19 cellular contexts compared by ENCODE assay signal in the genomic region with DNA sequence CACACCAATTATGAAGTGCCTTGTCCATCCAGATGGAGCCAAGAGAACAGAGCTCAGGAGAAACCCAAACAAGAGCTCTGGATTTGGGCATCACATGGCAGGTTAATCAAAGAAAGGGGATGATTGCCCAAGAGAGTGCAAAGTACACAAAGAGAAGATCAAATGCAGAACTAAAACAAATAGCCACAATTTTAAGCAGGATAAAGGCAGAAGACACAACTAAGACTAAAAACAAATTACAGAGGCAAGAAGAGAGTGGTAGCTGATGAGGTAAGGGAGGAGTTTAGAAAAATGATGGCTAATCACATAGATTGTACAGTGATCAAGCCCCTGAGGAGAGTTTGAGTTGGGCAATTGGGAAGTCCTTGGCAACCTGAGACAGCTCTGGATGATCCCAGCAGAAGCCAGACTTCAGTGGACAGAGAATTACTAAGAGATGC.
"Had no signal": no experiment of that assay in that cellular context is flagged by ENCODE, and none has a peak within 500 bp of the region (broad histone marks: within the 10 kb centered on the region; RNA-seq: fewer than 3 reads in every experiment).

No MANE protein-coding gene starts in this region.

- H3K4me1 ChIP-seq: body of pancreas, pancreas, stomach had no signal

- H3K4me3 Mint-ChIP-seq: activated CD4-positive, alpha-beta T cell treated with anti-CD3 and anti-CD28 coated beads, Interleukin-2, amount 10 ng/mL, durations not matched to agents 24 days and 14 days; activated CD8-positive, alpha-beta T cell treated with anti-CD3 and anti-CD28 coated beads, Interleukin-2, amount 10 ng/mL, durations not matched to agents 7 days and 5 days; activated naive CD4-positive, alpha-beta T cell treated with anti-CD3 and anti-CD28 coated beads for 36 hours; activated T-cell treated with anti-CD3 and anti-CD28 coated beads, Interleukin-2, amount 50 U/mL, for 24 hours; natural killer cell; stimulated activated effector memory CD8-positive, alpha-beta T cell treated with anti-CD3 and anti-CD28 coated beads, Interleukin-12 subunit alpha, Interleukin-12 subunit beta, amount 100 ng/mL, for 72 hours; T-helper 2 cell treated with Interferon-gamma antibody and Interleukin-4, amounts not matched to agents 5 μg/mL and 100 μg/mL, for 36 hours had no signal

- H3K27ac ChIP-seq: body of pancreas, foreskin keratinocyte, hepatocyte, pancreas, sigmoid colon, stomach had no signal

- H3K4me3 ChIP-seq: body of pancreas, hepatocyte, lung, pancreas, sigmoid colon, stomach had no signal

- H3K4me1 Mint-ChIP-seq: activated CD4-positive, alpha-beta T cell treated with anti-CD3 and anti-CD28 coated beads, Interleukin-2, amount 10 ng/mL, durations not matched to agents 24 days and 14 days; natural killer cell; stimulated activated effector memory CD8-positive, alpha-beta T cell treated with anti-CD3 and anti-CD28 coated beads, Interleukin-12 subunit alpha, Interleukin-12 subunit beta, amount 100 ng/mL, for 72 hours had no signal

- H3K9me3 Mint-ChIP-seq: activated CD4-positive, alpha-beta T cell treated with anti-CD3 and anti-CD28 coated beads, Interleukin-2, amount 10 ng/mL, durations not matched to agents 24 days and 14 days; activated naive CD4-positive, alpha-beta T cell treated with anti-CD3 and anti-CD28 coated beads for 36 hours; stimulated activated effector memory CD8-positive, alpha-beta T cell treated with anti-CD3 and anti-CD28 coated beads, Interleukin-12 subunit alpha, Interleukin-12 subunit beta, amount 100 ng/mL, for 72 hours; T-helper 2 cell treated with Interferon-gamma antibody and Interleukin-4, amounts not matched to agents 5 μg/mL and 100 μg/mL, for 36 hours had no signal

- H3K36me3 Mint-ChIP-seq: natural killer cell; stimulated activated effector memory CD8-positive, alpha-beta T cell treated with anti-CD3 and anti-CD28 coated beads, Interleukin-12 subunit alpha, Interleukin-12 subunit beta, amount 100 ng/mL, for 72 hours had no signal

- H3K9me3 ChIP-seq: body of pancreas, pancreas, sigmoid colon, stomach had no signal

- ATAC-seq: activated CD8-positive, alpha-beta T cell treated with anti-CD3 and anti-CD28 coated beads, Interleukin-2, amount 10 ng/mL, durations not matched to agents 7 days and 5 days; body of pancreas; foreskin keratinocyte; left colon; natural killer cell; pancreas; stimulated activated effector memory CD8-positive, alpha-beta T cell treated with anti-CD3 and anti-CD28 coated beads, Interleukin-12 subunit alpha, Interleukin-12 subunit beta, amount 100 ng/mL, for 72 hours had no signal

- H3K36me3 ChIP-seq: pancreas, sigmoid colon, stomach had no signal

- H3K27me3 Mint-ChIP-seq: activated CD4-positive, alpha-beta T cell treated with anti-CD3 and anti-CD28 coated beads, Interleukin-2, amount 10 ng/mL, durations not matched to agents 24 days and 14 days; activated T-cell treated with anti-CD3 and anti-CD28 coated beads, Interleukin-2, amount 50 U/mL, for 24 hours had no signal

- H3K27me3 ChIP-seq: body of pancreas, foreskin keratinocyte, hepatocyte, pancreas, sigmoid colon, stomach had no signal

- H3K27ac Mint-ChIP-seq: activated CD4-positive, alpha-beta T cell treated with anti-CD3 and anti-CD28 coated beads, Interleukin-2, amount 10 ng/mL, durations not matched to agents 24 days and 14 days; activated CD8-positive, alpha-beta T cell treated with anti-CD3 and anti-CD28 coated beads, Interleukin-2, amount 10 ng/mL, durations not matched to agents 7 days and 5 days; activated naive CD4-positive, alpha-beta T cell treated with anti-CD3 and anti-CD28 coated beads for 36 hours; activated T-cell treated with anti-CD3 and anti-CD28 coated beads, Interleukin-2, amount 50 U/mL, for 24 hours; natural killer cell; stimulated activated effector memory CD8-positive, alpha-beta T cell treated with anti-CD3 and anti-CD28 coated beads, Interleukin-12 subunit alpha, Interleukin-12 subunit beta, amount 100 ng/mL, for 72 hours; T-helper 2 cell treated with Interferon-gamma antibody and Interleukin-4, amounts not matched to agents 5 μg/mL and 100 μg/mL, for 36 hours had no signal

- DNase-seq: activated CD4-positive, alpha-beta T cell treated with anti-CD3 and anti-CD28 coated beads, Interleukin-2, amount 10 ng/mL, durations not matched to agents 24 days and 14 days; activated CD8-positive, alpha-beta T cell treated with anti-CD3 and anti-CD28 coated beads, Interleukin-2, amount 10 ng/mL, durations not matched to agents 7 days and 5 days; activated naive CD4-positive, alpha-beta T cell treated with anti-CD3 and anti-CD28 coated beads for 36 hours; activated T-cell treated with anti-CD3 and anti-CD28 coated beads, Interleukin-2, amount 50 U/mL, for 24 hours; body of pancreas; caudate nucleus; foreskin keratinocyte; islet precursor cell; left colon; natural killer cell; pancreas; sigmoid colon; stimulated activated CD4-positive, alpha-beta T cell treated with anti-CD3 and anti-CD28 coated beads, Interleukin-4, amount 100 ng/mL, for 24 hours; stomach; trophoblast cell had no signal
